In genomic region chr20:42594659-42595058, GRCh38 we compare ENCODE assay signal across 34 cellular contexts.
"Had no signal": no experiment of that assay in that cellular context is flagged by ENCODE, and none has a peak within 500 bp of the region (broad histone marks: within the 10 kb centered on the region; RNA-seq: fewer than 3 reads in every experiment).

No MANE protein-coding gene starts in this region.

- H3K4me2 ChIP-seq: KMS-11 had no signal

- H3K36me3 ChIP-seq: MG63 had no signal

- H3K9ac ChIP-seq: KMS-11 had no signal

- H3K9me3 ChIP-seq: MG63 had no signal

- H3K27me3 ChIP-seq: MG63 had no signal

- H3K4me3 ChIP-seq: MG63 had no signal

- H3K27ac ChIP-seq: KMS-11 had no signal

- DNase-seq: Karpas-422, Kasumi-1, MG63, MM.1S, MV-4-11, NCI-H1048, NCI-H1092, NCI-H1092 treated with DMSO at 0.1 percent for 48 hours, NCI-H1105, NCI-H1105 treated with DMSO at 0.1 percent for 48 hours, NCI-H1417, NCI-H1417 treated with DMSO at 0.1 percent for 48 hours, NCI-H1436, NCI-H1436 treated with DMSO at 0.1 percent for 48 hours, NCI-H146, NCI-H1694, NCI-H1694 treated with DMSO at 0.1 percent for 48 hours, NCI-H187, NCI-H187 treated with DMSO at 0.1 percent for 48 hours, NCI-H1930, NCI-H2029, NCI-H2029 treated with DMSO at 0.1 percent for 48 hours, NCI-H2081, NCI-H2081 treated with DMSO at 0.1 percent for 48 hours, NCI-H2107, NCI-H2171, NCI-H2171 treated with DMSO at 0.1 percent for 48 hours, NCI-H2227 treated with DMSO at 0.1 percent for 48 hours, NCI-H226, NCI-H345, NCI-H446, NCI-H446 treated with DMSO at 0.1 percent for 48 hours, NCI-H510A treated with DMSO at 0.1 percent for 48 hours had no signal
